Comparison of ENCODE assay signal across 1 cellular context in the genomic region with DNA sequence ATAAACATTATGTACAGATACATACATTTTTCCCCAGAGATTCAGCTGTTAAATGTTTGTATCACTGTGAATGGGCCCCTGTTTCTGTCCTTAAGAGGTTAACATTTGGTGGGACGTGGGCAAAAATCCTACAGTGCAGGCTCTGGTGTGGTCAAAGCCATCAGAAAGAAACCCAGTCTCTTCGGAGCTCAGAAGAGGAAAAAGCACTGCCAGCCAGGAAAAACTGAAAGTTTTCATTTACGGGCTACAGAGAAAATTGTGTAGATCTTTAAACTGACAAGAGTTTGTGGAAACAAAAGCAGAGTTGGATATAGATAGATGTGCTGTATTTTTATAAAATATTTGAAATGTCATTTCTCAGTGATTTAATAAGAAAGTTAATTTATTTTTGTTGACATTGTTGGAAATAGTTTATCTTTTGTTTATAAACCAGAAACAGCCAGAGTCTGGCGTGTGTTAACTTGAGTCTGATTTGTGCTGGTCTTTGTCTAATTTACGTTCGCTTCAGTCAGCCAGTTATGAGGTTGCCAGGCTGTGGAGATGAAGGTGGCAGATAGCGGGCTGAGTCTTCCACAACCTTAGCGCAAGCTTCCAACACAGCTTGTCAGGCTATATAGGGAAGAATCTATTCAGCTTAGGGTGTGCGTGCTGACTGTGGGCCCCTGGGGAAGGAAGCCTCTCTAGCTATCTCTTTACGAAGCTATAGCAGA.
TF ChIP-seq lines count a peak whose summit lies in the region.

No MANE protein-coding gene starts in this region.

TF ChIP-seq in GM23338, 12 proteins besides CTCF, POLR2A, EP300 and RAD21:
- TF ChIP-seq, protein P1, sequence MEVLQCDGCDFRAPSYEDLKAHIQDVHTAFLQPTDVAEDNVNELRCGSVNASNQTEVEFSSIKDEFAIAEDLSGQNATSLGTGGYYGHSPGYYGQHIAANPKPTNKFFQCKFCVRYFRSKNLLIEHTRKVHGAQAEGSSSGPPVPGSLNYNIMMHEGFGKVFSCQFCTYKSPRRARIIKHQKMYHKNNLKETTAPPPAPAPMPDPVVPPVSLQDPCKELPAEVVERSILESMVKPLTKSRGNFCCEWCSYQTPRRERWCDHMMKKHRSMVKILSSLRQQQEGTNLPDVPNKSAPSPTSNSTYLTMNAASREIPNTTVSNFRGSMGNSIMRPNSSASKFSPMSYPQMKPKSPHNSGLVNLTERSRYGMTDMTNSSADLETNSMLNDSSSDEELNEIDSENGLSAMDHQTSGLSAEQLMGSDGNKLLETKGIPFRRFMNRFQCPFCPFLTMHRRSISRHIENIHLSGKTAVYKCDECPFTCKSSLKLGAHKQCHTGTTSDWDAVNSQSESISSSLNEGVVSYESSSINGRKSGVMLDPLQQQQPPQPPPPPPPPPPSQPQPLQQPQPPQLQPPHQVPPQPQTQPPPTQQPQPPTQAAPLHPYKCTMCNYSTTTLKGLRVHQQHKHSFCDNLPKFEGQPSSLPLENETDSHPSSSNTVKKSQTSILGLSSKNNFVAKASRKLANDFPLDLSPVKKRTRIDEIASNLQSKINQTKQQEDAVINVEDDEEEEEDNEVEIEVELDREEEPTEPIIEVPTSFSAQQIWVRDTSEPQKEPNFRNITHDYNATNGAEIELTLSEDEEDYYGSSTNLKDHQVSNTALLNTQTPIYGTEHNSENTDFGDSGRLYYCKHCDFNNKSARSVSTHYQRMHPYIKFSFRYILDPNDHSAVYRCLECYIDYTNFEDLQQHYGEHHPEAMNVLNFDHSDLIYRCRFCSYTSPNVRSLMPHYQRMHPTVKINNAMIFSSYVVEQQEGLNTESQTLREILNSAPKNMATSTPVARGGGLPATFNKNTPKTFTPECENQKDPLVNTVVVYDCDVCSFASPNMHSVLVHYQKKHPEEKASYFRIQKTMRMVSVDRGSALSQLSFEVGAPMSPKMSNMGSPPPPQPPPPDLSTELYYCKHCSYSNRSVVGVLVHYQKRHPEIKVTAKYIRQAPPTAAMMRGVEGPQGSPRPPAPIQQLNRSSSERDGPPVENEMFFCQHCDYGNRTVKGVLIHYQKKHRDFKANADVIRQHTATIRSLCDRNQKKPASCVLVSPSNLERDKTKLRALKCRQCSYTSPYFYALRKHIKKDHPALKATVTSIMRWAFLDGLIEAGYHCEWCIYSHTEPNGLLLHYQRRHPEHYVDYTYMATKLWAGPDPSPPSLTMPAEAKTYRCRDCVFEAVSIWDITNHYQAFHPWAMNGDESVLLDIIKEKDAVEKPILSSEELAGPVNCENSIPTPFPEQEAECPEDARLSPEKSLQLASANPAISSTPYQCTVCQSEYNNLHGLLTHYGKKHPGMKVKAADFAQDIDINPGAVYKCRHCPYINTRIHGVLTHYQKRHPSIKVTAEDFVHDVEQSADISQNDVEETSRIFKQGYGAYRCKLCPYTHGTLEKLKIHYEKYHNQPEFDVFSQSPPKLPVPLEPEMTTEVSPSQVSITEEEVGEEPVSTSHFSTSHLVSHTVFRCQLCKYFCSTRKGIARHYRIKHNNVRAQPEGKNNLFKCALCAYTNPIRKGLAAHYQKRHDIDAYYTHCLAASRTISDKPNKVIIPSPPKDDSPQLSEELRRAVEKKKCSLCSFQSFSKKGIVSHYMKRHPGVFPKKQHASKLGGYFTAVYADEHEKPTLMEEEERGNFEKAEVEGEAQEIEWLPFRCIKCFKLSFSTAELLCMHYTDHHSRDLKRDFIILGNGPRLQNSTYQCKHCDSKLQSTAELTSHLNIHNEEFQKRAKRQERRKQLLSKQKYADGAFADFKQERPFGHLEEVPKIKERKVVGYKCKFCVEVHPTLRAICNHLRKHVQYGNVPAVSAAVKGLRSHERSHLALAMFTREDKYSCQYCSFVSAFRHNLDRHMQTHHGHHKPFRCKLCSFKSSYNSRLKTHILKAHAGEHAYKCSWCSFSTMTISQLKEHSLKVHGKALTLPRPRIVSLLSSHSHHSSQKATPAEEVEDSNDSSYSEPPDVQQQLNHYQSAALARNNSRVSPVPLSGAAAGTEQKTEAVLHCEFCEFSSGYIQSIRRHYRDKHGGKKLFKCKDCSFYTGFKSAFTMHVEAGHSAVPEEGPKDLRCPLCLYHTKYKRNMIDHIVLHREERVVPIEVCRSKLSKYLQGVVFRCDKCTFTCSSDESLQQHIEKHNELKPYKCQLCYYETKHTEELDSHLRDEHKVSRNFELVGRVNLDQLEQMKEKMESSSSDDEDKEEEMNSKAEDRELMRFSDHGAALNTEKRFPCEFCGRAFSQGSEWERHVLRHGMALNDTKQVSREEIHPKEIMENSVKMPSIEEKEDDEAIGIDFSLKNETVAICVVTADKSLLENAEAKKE (CRISPR knock-in tag; IDR thresholded peaks at IDR 0.05): no peak
- no peak for TF ChIP-seq EZH2phosphoT487 (IDR thresholded peaks at IDR 0.05; ENCODE audit: unreplicated experiment)
- TF ChIP-seq NANOG (IDR thresholded peaks at IDR 0.05; ENCODE audit: borderline replicate concordance): no peak
- TF ChIP-seq, protein P2, sequence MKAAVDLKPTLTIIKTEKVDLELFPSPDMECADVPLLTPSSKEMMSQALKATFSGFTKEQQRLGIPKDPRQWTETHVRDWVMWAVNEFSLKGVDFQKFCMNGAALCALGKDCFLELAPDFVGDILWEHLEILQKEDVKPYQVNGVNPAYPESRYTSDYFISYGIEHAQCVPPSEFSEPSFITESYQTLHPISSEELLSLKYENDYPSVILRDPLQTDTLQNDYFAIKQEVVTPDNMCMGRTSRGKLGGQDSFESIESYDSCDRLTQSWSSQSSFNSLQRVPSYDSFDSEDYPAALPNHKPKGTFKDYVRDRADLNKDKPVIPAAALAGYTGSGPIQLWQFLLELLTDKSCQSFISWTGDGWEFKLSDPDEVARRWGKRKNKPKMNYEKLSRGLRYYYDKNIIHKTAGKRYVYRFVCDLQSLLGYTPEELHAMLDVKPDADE (IDR thresholded peaks at IDR 0.05): no peak
- no peak for TF ChIP-seq EZH2 (IDR thresholded peaks at IDR 0.05; ENCODE audit: low read depth, unreplicated experiment)
- no peak for TF ChIP-seq CREB1 (CRISPR knock-in tag; IDR thresholded peaks at IDR 0.05; ENCODE audit: low read depth)
- no peak for TF ChIP-seq REST (IDR thresholded peaks at IDR 0.05; ENCODE audit: unreplicated experiment)
- TF ChIP-seq STAT1 (IDR thresholded peaks at IDR 0.05; ENCODE audit: unreplicated experiment): no peak
- TF ChIP-seq ZNF331 (CRISPR knock-in tag; IDR thresholded peaks at IDR 0.05; ENCODE audit: low read depth): no peak
TF ChIP-seq in GM23338: peak in this region for 0.
